Comparison of ENCODE assay signal across 22 cellular contexts in genomic region chr3:152793969-152794368, GRCh38. TPM values are rescaled to one million over a fixed set of nuclear protein-coding genes. Genes with fewer than 3 reads are reported as not detected.
"Had no signal": no experiment of that assay in that cellular context is flagged by ENCODE, and none has a peak within 500 bp of the region (broad histone marks: within the 10 kb centered on the region; RNA-seq: fewer than 3 reads in every experiment).

No MANE protein-coding gene starts in this region.

- H3K4me1 ChIP-seq: esophagus muscularis mucosa, foreskin keratinocyte, gastroesophageal sphincter, heart left ventricle, lower lobe of right lung had no signal

- H3K36me3 ChIP-seq: esophagus muscularis mucosa, gastroesophageal sphincter, heart left ventricle, lower lobe of right lung had no signal

- H3K27ac ChIP-seq: coronary artery, dorsolateral prefrontal cortex, esophagus muscularis mucosa, foreskin keratinocyte, gastroesophageal sphincter, heart left ventricle, hepatocyte, lower lobe of right lung had no signal

- DNase-seq: dermis blood vessel endothelial cell; dorsolateral prefrontal cortex; effector CD4-positive, alpha-beta T cell; effector memory CD4-positive, alpha-beta T cell; heart left ventricle; hypothalamus; immature natural killer cell; islet precursor cell; kidney; kidney glomerular epithelial cell; left colon; left ventricle myocardium superior; lower lobe of right lung; mucosa of descending colon; naive B cell had no signal

- ATAC-seq: foreskin keratinocyte, gastroesophageal sphincter, heart left ventricle, left colon, left lobe of liver, left ventricle myocardium superior, lower lobe of right lung, mucosa of descending colon had no signal

- H3K27me3 ChIP-seq: dorsolateral prefrontal cortex, esophagus muscularis mucosa, foreskin keratinocyte, gastroesophageal sphincter, heart left ventricle, hepatocyte had no signal

- H3K4me3 ChIP-seq: coronary artery, dorsolateral prefrontal cortex, esophagus muscularis mucosa, gastroesophageal sphincter, heart left ventricle, hepatocyte, lower lobe of right lung, mucosa of descending colon had no signal

- H3K9me3 ChIP-seq: esophagus muscularis mucosa, gastroesophageal sphincter, heart left ventricle, lower lobe of right lung, mucosa of descending colon had no signal

- H3K79me2 ChIP-seq: hepatocyte had no signal

- H2AFZ ChIP-seq: hepatocyte had no signal

- H3K4me2 ChIP-seq: hepatocyte had no signal

RNA-seq across cellular contexts. Expression of gene P2RY1, which starts 41.0 kb away (rescaled TPM):
- total RNA-seq: myocyte had no signal
